ENCODE assay signal across 15 cellular contexts in genomic region chr14:26775765-26776577, GRCh38.
DNase-seq lines count a peak whose midpoint lies in the region; ATAC-seq and TF ChIP-seq lines count a peak whose summit lies in the region.
"Had no signal": no experiment of that assay in that cellular context is flagged by ENCODE, and none has a peak within 500 bp of the region (broad histone marks: within the 10 kb centered on the region; RNA-seq: fewer than 3 reads in every experiment).

No MANE protein-coding gene starts in this region.

- no peaks in the 10 kb centered on the region for H3K27me3 ChIP-seq in prostate gland (replicated peaks; ENCODE audit: insufficient read depth)
- H3K27me3 ChIP-seq: brain microvascular endothelial cell, stomach had no signal

- intact Hi-C loops in prostate gland (cut with DNase I), result no loop called here

- DNase-seq in HT1080 (ENCODE audit: low read depth) (peak; percentile 60), SW 1271 (lab: John Stamatoyannopoulos, UW) (peak; percentile 15 to 65), fibroblast of the conjunctiva (ENCODE audit: low read depth) (peak; percentile 64), skeletal muscle cell (ENCODE audit: low read depth) (peak; percentile 56), hypothalamus (lab: John Stamatoyannopoulos, UW) (no peak), NCI-H128 (lab: John Stamatoyannopoulos, UW; ENCODE audit: unreplicated experiment) (no peak), prostate gland (ENCODE audit: low spot score) (no peak)
- DNase-seq: activated B cell treated with CpG ODN at 0.5 μM for 24 hours; brain microvascular endothelial cell; left colon; NCI-H187; stimulated activated CD4-positive, alpha-beta T cell treated with anti-CD3 and anti-CD28 coated beads, Interleukin-4, amount 100 ng/mL, for 4 hours; stomach had no signal

- no peak overlapping the region for H3K27ac ChIP-seq in prostate gland
- H3K27ac ChIP-seq: brain microvascular endothelial cell, stomach had no signal

- no peak for TF ChIP-seq CTCF in prostate gland (IDR thresholded peaks at IDR 0.05)

- WGBS in prostate gland, result 58% methylated on average over 5 of the region's 5 CpGs

- H3K36me3 ChIP-seq in prostate gland, result no peaks in the 10 kb centered on the region
- H3K36me3 ChIP-seq: brain microvascular endothelial cell, stomach had no signal

- no peaks in the 10 kb centered on the region for H3K4me1 ChIP-seq in prostate gland (replicated peaks)
- H3K4me1 ChIP-seq: stomach had no signal

- H3K4me3 ChIP-seq in skeletal muscle cell (ENCODE audit: low read depth, low read length) (peak overlapping the region; percentile 22), prostate gland (no peak overlapping the region)
- H3K4me3 ChIP-seq: stomach had no signal

- TF ChIP-seq POLR2A in prostate gland (IDR thresholded peaks at IDR 0.05), result no peak

- H3K9me3 ChIP-seq in prostate gland, result no peaks in the 10 kb centered on the region
- H3K9me3 ChIP-seq: stomach had no signal

- ATAC-seq in HG02852 (IDR thresholded peaks at IDR 0.05; ENCODE audit: unreplicated experiment), result no peak
- ATAC-seq: esophagus mucosa, left colon had no signal

Comparison
In these comparisons a context has a peak if more than half of its experiments do, and no peak if none do; other contexts are left out.
1. DNase-seq: peak in HT1080 (single experiment), SW 1271 (2 of 2), fibroblast of the conjunctiva (single experiment) and skeletal muscle cell (single experiment); none in hypothalamus (0 of 51), NCI-H128 (single experiment) and prostate gland (single experiment).